In the genomic region with DNA sequence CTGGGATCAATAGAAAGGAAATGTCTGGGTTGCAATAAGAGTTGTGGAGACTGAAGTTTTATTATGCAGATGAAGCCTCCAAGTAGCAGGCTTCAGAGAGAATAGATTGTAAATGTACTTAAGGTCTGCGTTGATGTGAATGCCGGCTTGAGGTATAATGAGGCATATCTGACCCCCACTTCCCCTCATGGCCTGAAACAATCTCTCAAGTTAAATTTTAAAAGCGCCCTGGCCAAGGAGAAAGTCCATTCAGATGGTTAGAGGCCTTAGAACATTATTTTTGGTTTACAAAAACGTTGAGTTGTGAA, we compare ENCODE assay signal across 8 cellular contexts. TPM values are rescaled to one million over a fixed set of nuclear protein-coding genes. Genes with fewer than 3 reads are reported as not detected.
DNase-seq lines count a peak whose midpoint lies in the region; ATAC-seq and TF ChIP-seq lines count a peak whose summit lies in the region.

No MANE protein-coding gene starts in this region.

- H3K36me3 ChIP-seq in BJ (ENCODE audit: control insufficient read depth, insufficient read depth, low read length): no peaks in the 10 kb centered on the region
- no peaks in the 10 kb centered on the region for H3K36me3 ChIP-seq in HUES48 (ENCODE audit: control insufficient read depth, insufficient read depth, low read length)

- ATAC-seq in natural killer cell (peak; percentile 22 to 32 (median 26)), HG02981 (IDR thresholded peaks at IDR 0.05; ENCODE audit: unreplicated experiment) (no peak)

- H3K9me3 Mint-ChIP-seq in natural killer cell: no peaks in the 10 kb centered on the region

- H3K27me3 Mint-ChIP-seq in natural killer cell (ENCODE audit: low read depth in 2 of 2): no peaks in the 10 kb centered on the region

- peak overlapping the region; percentile 96 for H3K4me3 Mint-ChIP-seq in natural killer cell

- POLR2A ChIA-PET in BJ (lab: Charles Lee): no interaction called here

- DNase-seq in BJ (ENCODE audit: low read depth) (no peak), natural killer cell (no peak), activated gamma-delta T cell treated with Interleukin-2 at 50 U/mL for 16 hours (no peak), hippocampal formation (lab: John Stamatoyannopoulos, UW) (no peak)
- DNase-seq in stimulated activated CD4-positive, alpha-beta T cell treated with anti-CD3 and anti-CD28 coated beads, Interleukin-15, amount 100 ng/mL, for 24 hours: no peak

- peaks cover 52% of the 10 kb centered on the region for H3K4me1 ChIP-seq in HUES48 (ENCODE audit: control insufficient read depth, insufficient read depth, low read length)

- peaks cover 60 to 64% of the 10 kb centered on the region in 2 donors for H3K4me1 Mint-ChIP-seq in natural killer cell

- no peak for TF ChIP-seq CTCF in BJ (IDR thresholded peaks at IDR 0.05; ENCODE audit: insufficient read depth, low read depth, low read length)
- no peak for TF ChIP-seq CTCF in natural killer cell (IDR thresholded peaks at IDR 0.05)

- H3K9ac ChIP-seq in HUES48 (ENCODE audit: low read depth, low read length): peak overlapping the region; percentile 56; the same call in 1 of the 2 replicates

- H3K27ac Mint-ChIP-seq in natural killer cell: peak overlapping the region; percentile 92 to 95

- H3K27ac ChIP-seq in HUES48 (ENCODE audit: low read depth, low read length) (peak overlapping the region; percentile 91), cingulate gyrus (ENCODE audit: low read depth, low read length) (peak overlapping the region; percentile 95)

- no peaks in the 10 kb centered on the region for H3K27me3 ChIP-seq in BJ (ENCODE audit: control insufficient read depth, insufficient read depth, low read length)
- no peaks in the 10 kb centered on the region for H3K27me3 ChIP-seq in HUES48 (ENCODE audit: control insufficient read depth, insufficient read depth, low read length)

- CTCF ChIA-PET in BJ (lab: Yijun Ruan, JAX): interaction anchor here (0.7 kb wide), 1 partner anchor 99 kb away, joined by 3 read pairs; no protein-coding TSS in a partner anchor

- H3K9me3 ChIP-seq in HUES48 (ENCODE audit: control insufficient read depth, insufficient read depth, low read length): no peaks in the 10 kb centered on the region

- intact Hi-C loops in natural killer cell (cut with micrococcal nuclease): loop anchor here (10.0 kb wide), 1 partner anchor 101 kb away; the partner anchor contains the start of gene SLC11A2

- no peaks in the 10 kb centered on the region for H3K36me3 Mint-ChIP-seq in natural killer cell

- H3K4me3 ChIP-seq in BJ (ENCODE audit: low read depth, low read length): peak overlapping the region; percentile 26
- peak overlapping the region; percentile 53 for H3K4me3 ChIP-seq in HUES48 (ENCODE audit: low read depth, low read length)

RNA-seq across cellular contexts. Expression of gene HIGD1C, which starts 28.3 kb away (rescaled TPM):
- polyA plus RNA-seq in BJ (2011; rRNA removed): not detected in 2 replicates
- not detected in 2 replicates for polyA minus RNA-seq in BJ (2011; rRNA and poly(A)+ RNA removed)
- not detected for total RNA-seq in natural killer cell
